Comparison of ENCODE assay signal across 9 cellular contexts in genomic region chr6:83536034-83536646, GRCh38. TPM values are rescaled to one million over a fixed set of nuclear protein-coding genes. Genes with fewer than 3 reads are reported as not detected.
DNase-seq lines count a peak whose midpoint lies in the region; ATAC-seq and TF ChIP-seq lines count a peak whose summit lies in the region.
"Had no signal": no experiment of that assay in that cellular context is flagged by ENCODE, and none has a peak within 500 bp of the region (broad histone marks: within the 10 kb centered on the region; RNA-seq: fewer than 3 reads in every experiment).

No MANE protein-coding gene starts in this region.

- no peaks in the 10 kb centered on the region for H3K9me3 ChIP-seq in IMR-90 (ENCODE audit: control insufficient read depth, insufficient read depth, low read length)
- H3K9me3 ChIP-seq in endodermal cell (ENCODE audit: control insufficient read depth, low read length), result no peaks in the 10 kb centered on the region
- H3K9me3 ChIP-seq in neuronal stem cell (replicated peaks in 1 of 2; ENCODE audit: control insufficient read depth in 2 of 2, insufficient read depth in 1 of 2, low read depth in 1 of 2, low read length in 2 of 2), result no peaks in the 10 kb centered on the region

- no peak overlapping the region for H2AK5ac ChIP-seq in IMR-90 (ENCODE audit: low read depth, low read length)
- H2AK5ac ChIP-seq in neuronal stem cell (ENCODE audit: low read depth, low read length), result no peak overlapping the region

- H3K27ac Mint-ChIP-seq in endodermal cell, result no peak overlapping the region
- H3K27ac Mint-ChIP-seq: CD4-positive, CD25-positive, alpha-beta regulatory T cell had no signal

- H3K4me2 ChIP-seq in IMR-90 (ENCODE audit: low read depth, low read length) (no peak overlapping the region), neuronal stem cell (ENCODE audit: insufficient read depth, low read length, poor library complexity, severe bottlenecking) (no peak overlapping the region)

- no peak overlapping the region for H2BK12ac ChIP-seq in neuronal stem cell (ENCODE audit: low read length)

- peaks cover 6% of the 10 kb centered on the region for H3K27me3 ChIP-seq in IMR-90 (ENCODE audit: control insufficient read depth, insufficient read depth, low read length)
- peaks cover 7% of the 10 kb centered on the region for H3K27me3 ChIP-seq in endodermal cell (ENCODE audit: control insufficient read depth, insufficient read depth, low read length, poor library complexity, severe bottlenecking)
- H3K27me3 ChIP-seq in neuronal stem cell (ENCODE audit: control insufficient read depth in 3 of 3, insufficient read depth in 3 of 3, low read depth in 1 of 3, low read length in 3 of 3), result no peaks in the 10 kb centered on the region

- no peaks in the 10 kb centered on the region for H3K4me1 ChIP-seq in IMR-90 (ENCODE audit: control insufficient read depth, insufficient read depth, low read length)
- H3K4me1 ChIP-seq in endodermal cell (ENCODE audit: control insufficient read depth, insufficient read depth, low read length), result no peaks in the 10 kb centered on the region
- H3K4me1 ChIP-seq in neuronal stem cell (ENCODE audit: control insufficient read depth in 2 of 2, insufficient read depth in 1 of 2, low read depth in 1 of 2, low read length in 2 of 2), result no peaks in the 10 kb centered on the region

- H4K8ac ChIP-seq in IMR-90 (ENCODE audit: low read depth in 2 of 2, low read length in 2 of 2), result no peak overlapping the region
- no peak overlapping the region for H4K8ac ChIP-seq in neuronal stem cell (ENCODE audit: low read depth, low read length)

- no peaks in the 10 kb centered on the region for H3K79me1 ChIP-seq in IMR-90 (ENCODE audit: low read depth in 1 of 2, low read length in 2 of 2)
- no peaks in the 10 kb centered on the region for H3K79me1 ChIP-seq in neuronal stem cell (ENCODE audit: low read depth, low read length)

- H2BK5ac ChIP-seq in IMR-90 (ENCODE audit: low read depth, low read length, poor library complexity, severe bottlenecking) (no peak overlapping the region), neuronal stem cell (ENCODE audit: low read length) (no peak overlapping the region)

- 57% methylated on average over 4 of the region's 5 CpGs; no CpG with 5 or more reads in 1 of the 2 experiments for WGBS in IMR-90 (ENCODE audit: extremely low coverage in 2 of 2, insufficient read length in 1 of 2), 2 experiments
- 53 to 58% methylated on average over 5 of the region's 5 CpGs for WGBS in endodermal cell (ENCODE audit: insufficient coverage in 1 of 2, insufficient read length in 1 of 2), 2 experiments
- no CpG with 5 or more reads among the region's 5 CpGs for WGBS in neuronal stem cell (ENCODE audit: extremely low coverage in 2 of 2, insufficient read length in 2 of 2, insufficient replicate concordance in 1 of 2), 2 donors

- H4K20me1 ChIP-seq in IMR-90 (ENCODE audit: insufficient read depth, low read length), result no peaks in the 10 kb centered on the region

- no peaks in the 10 kb centered on the region for H3K9me3 Mint-ChIP-seq in endodermal cell

- H3K23ac ChIP-seq in IMR-90 (ENCODE audit: low read depth, low read length), result no peak overlapping the region
- H3K23ac ChIP-seq in neuronal stem cell (ENCODE audit: low read depth, low read length, poor library complexity), result no peak overlapping the region

- POLR2A ChIA-PET in IMR-90 (lab: Charles Lee; ENCODE audit: unreplicated experiment), result no interaction called here

- H3K27ac ChIP-seq in IMR-90 (ENCODE audit: insufficient read depth, low read length) (no peak overlapping the region), VCaP (no peak overlapping the region), endodermal cell (ENCODE audit: low read depth, low read length) (no peak overlapping the region), neuronal stem cell (replicated peaks; ENCODE audit: low read length) (no peak overlapping the region)

- dilution Hi-C loops in IMR-90 (cut with HindIII; ENCODE audit: low sequenced_read_pairs, unreplicated experiment), result no loop called here

- no peak overlapping the region for H3K56ac ChIP-seq in IMR-90 (ENCODE audit: extremely low read depth, insufficient read depth, low read length)

- no peak overlapping the region for H2AK9ac ChIP-seq in IMR-90 (replicated peaks; ENCODE audit: low read depth, low read length, poor library complexity)

- H2AFZ ChIP-seq in IMR-90 (replicated peaks; ENCODE audit: low read length, poor library complexity), result no peak overlapping the region
- no peak overlapping the region for H2AFZ ChIP-seq in neuronal stem cell (ENCODE audit: low read length)

- H3K9ac ChIP-seq in IMR-90 (ENCODE audit: low read depth, low read length), result no peak overlapping the region
- H3K9ac ChIP-seq in endodermal cell (ENCODE audit: extremely low read depth, low read length, poor library complexity, severe bottlenecking), result no peak overlapping the region
- H3K9ac ChIP-seq in neuronal stem cell (ENCODE audit: low read depth, low read length, poor library complexity), result no peak overlapping the region

- peak; percentile 6 for DNase-seq in NCI-H1436 (lab: John Stamatoyannopoulos, UW)
- DNase-seq in NCI-H1436 treated with DMSO at 0.1 percent for 48 hours (lab: John Stamatoyannopoulos, UW), result no peak
- DNase-seq in IMR-90, result peak; percentile 53
- peak; percentile 91 for DNase-seq in endodermal cell
- DNase-seq in neuronal stem cell (ENCODE audit: low spot score), result peak; percentile 46

- H3K4me3 Mint-ChIP-seq in endodermal cell, result no peak overlapping the region
- H3K4me3 Mint-ChIP-seq: CD4-positive, CD25-positive, alpha-beta regulatory T cell had no signal

- peaks cover 4% of the 10 kb centered on the region for H3K4me1 Mint-ChIP-seq in endodermal cell
- H3K4me1 Mint-ChIP-seq: CD4-positive, CD25-positive, alpha-beta regulatory T cell had no signal

- H3K4me3 ChIP-seq in IMR-90 (ENCODE audit: insufficient read depth, low read depth, low read length) (no peak overlapping the region), endodermal cell (ENCODE audit: low read length) (no peak overlapping the region), neuronal stem cell (ENCODE audit: low read length in 2 of 2) (no peak overlapping the region)

- H3K4ac ChIP-seq in IMR-90 (ENCODE audit: low read depth, low read length), result no peak overlapping the region
- H3K4ac ChIP-seq in neuronal stem cell (ENCODE audit: low read length), result no peak overlapping the region

- H3K36me3 Mint-ChIP-seq in endodermal cell (ENCODE audit: low read depth), result no peaks in the 10 kb centered on the region
- H3K36me3 Mint-ChIP-seq: CD4-positive, CD25-positive, alpha-beta regulatory T cell had no signal

- no peak overlapping the region for H2BK20ac ChIP-seq in IMR-90 (ENCODE audit: low read depth, low read length)

- no peak overlapping the region for H4K5ac ChIP-seq in IMR-90 (ENCODE audit: low read depth, low read length)

- intact Hi-C loops in IMR-90 (cut with micrococcal nuclease), result loop anchor here (5.0 kb wide), 1 partner anchor 686 kb away; no protein-coding TSS in a partner anchor

- peaks cover 7% of the 10 kb centered on the region for H3K27me3 Mint-ChIP-seq in endodermal cell (ENCODE audit: insufficient read depth)

- ATAC-seq in GM19397 (IDR thresholded peaks at IDR 0.05; ENCODE audit: unreplicated experiment) (peak; percentile 90), IMR-90 (ENCODE audit: low read depth) (peak; percentile 78; the same call in 1 of the 2 replicates), HG03135 (IDR thresholded peaks at IDR 0.05; ENCODE audit: unreplicated experiment) (no peak)

- H2BK120ac ChIP-seq in IMR-90 (ENCODE audit: low read depth, low read length), result no peak overlapping the region
- no peak overlapping the region for H2BK120ac ChIP-seq in neuronal stem cell (ENCODE audit: low read depth, low read length)

- peak; percentile 75 for TF ChIP-seq CTCF in IMR-90 (conservative IDR thresholded peaks at IDR 0.05; ENCODE audit: low read depth, low read length)
- TF ChIP-seq CTCF in VCaP (conservative IDR thresholded peaks at IDR 0.05), result peak; percentile 67
- TF ChIP-seq CTCF in endodermal cell (conservative IDR thresholded peaks at IDR 0.05), result peak; percentile 94

- no TSS peak for BruUV-seq in IMR-90 (replicated peaks; lab: Mats Ljungman, UMichigan)

- no peak overlapping the region for H3K18ac ChIP-seq in IMR-90 (ENCODE audit: low read depth, low read length)
- no peak overlapping the region for H3K18ac ChIP-seq in neuronal stem cell (ENCODE audit: low read length)

- in situ Hi-C loops in IMR-90 (cut with MboI; ENCODE audit: low sequenced_read_pairs), result no loop called here

- peak; percentile 68 for TF ChIP-seq RAD21 in IMR-90 (IDR thresholded peaks at IDR 0.05; ENCODE audit: low read length)

- no peaks in the 10 kb centered on the region for H3K9me1 ChIP-seq in IMR-90 (ENCODE audit: insufficient read depth, low read length)

- CTCF ChIA-PET in IMR-90 (lab: Yijun Ruan, JAX), result interaction anchor here (0.6 to 1.0 kb wide), 7 partner anchors 9 to 366 kb away, joined by 3 to 5 read pairs (median 4); no protein-coding TSS in a partner anchor

- no peak overlapping the region for H2BK15ac ChIP-seq in IMR-90 (ENCODE audit: low read depth, low read length)
- H2BK15ac ChIP-seq in neuronal stem cell (ENCODE audit: low read length), result no peak overlapping the region

- no peak overlapping the region for H4K91ac ChIP-seq in IMR-90 (ENCODE audit: insufficient read depth, low read depth, low read length)
- no peak overlapping the region for H4K91ac ChIP-seq in neuronal stem cell (ENCODE audit: low read depth, low read length, poor library complexity)

- H3K14ac ChIP-seq in IMR-90 (replicated peaks; ENCODE audit: low read depth, low read length) (no peak overlapping the region), neuronal stem cell (ENCODE audit: low read length) (no peak overlapping the region)

- no peak for TF ChIP-seq POLR2A in IMR-90 (IDR thresholded peaks at IDR 0.05; ENCODE audit: low read depth, low read length)

- H3K36me3 ChIP-seq in IMR-90 (ENCODE audit: control insufficient read depth, insufficient read depth, low read length) (no peaks in the 10 kb centered on the region), endodermal cell (ENCODE audit: control insufficient read depth, insufficient read depth, low read length) (no peaks in the 10 kb centered on the region), neuronal stem cell (replicated peaks in 1 of 2; ENCODE audit: control insufficient read depth in 2 of 2, insufficient read depth in 2 of 2, low read length in 2 of 2) (no peaks in the 10 kb centered on the region)

TF ChIP-seq in IMR-90, 13 proteins besides CTCF, POLR2A, EP300 and RAD21:
- TF ChIP-seq RFX5 (IDR thresholded peaks at IDR 0.05; ENCODE audit: low read depth, low read length), result no peak
- TF ChIP-seq SMC3 (IDR thresholded peaks at IDR 0.05; ENCODE audit: low read depth, low read length), result peak; percentile 38
TF ChIP-seq in IMR-90: peak in this region for 1.

RNA-seq across cellular contexts. Expression of gene PRSS35, which starts 23.8 kb away (rescaled TPM):
- total RNA-seq in IMR-90 (2012; rRNA removed), result 5.2 and 6.7 TPM in 2 replicates
- 4.2 and 5.6 TPM in 2 replicates for polyA plus RNA-seq in IMR-90 (2012; rRNA removed)
- 1.4 and 2.0 TPM in 2 replicates for polyA plus RNA-seq in IMR-90 (2012; cell fraction: cytosol; rRNA removed)
- 0.50 and 1.8 TPM in 2 replicates for polyA plus RNA-seq in IMR-90 (2012; cell fraction: nucleus; rRNA removed; ENCODE audit: low replicate concordance)
- 1 to 10 TPM; 2.1 to 3.8 TPM for total RNA-seq in endodermal cell
- 11.6 TPM for polyA plus RNA-seq in endodermal cell (2013, experiment 1 of 2)
- 11.1 TPM for polyA plus RNA-seq in endodermal cell (2013, experiment 2 of 2)
- 0.66 TPM for polyA plus RNA-seq in neuronal stem cell (2013, experiment 1 of 2)
- 0.58 TPM for polyA plus RNA-seq in neuronal stem cell (2013, experiment 2 of 2)
- total RNA-seq: CD4-positive, CD25-positive, alpha-beta regulatory T cell had no signal
- polyA plus RNA-seq: CD4-positive, CD25-positive, alpha-beta regulatory T cell had no signal
